Comparison of ENCODE assay signal across 30 cellular contexts in the genomic region with DNA sequence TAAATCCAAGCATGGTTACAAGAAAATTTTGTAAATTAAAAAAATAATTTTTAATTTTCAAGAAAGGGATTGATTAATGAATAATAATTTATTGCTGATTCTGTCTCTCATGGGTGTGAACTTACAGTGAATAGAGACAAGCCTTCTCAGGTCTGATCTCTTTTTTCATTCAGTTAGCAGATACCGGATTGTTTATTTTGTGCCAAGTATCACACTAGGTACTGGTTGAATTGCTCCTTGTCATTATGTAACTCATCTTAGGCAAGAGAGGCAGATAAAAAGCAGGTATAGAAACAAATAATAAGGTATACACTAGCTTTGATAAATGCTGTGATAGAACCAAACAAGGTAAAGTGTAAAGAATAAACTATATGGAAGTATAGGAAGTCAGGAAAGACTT.
"Had no signal": no experiment of that assay in that cellular context is flagged by ENCODE, and none has a peak within 500 bp of the region (broad histone marks: within the 10 kb centered on the region; RNA-seq: fewer than 3 reads in every experiment).

No MANE protein-coding gene starts in this region.

- H3K4me3 ChIP-seq: adrenal gland, PC-9, SK-N-MC had no signal

- H3K27me3 ChIP-seq: adrenal gland had no signal

- H2AFZ ChIP-seq: PC-9 had no signal

- H3K4me2 ChIP-seq: PC-9 had no signal

- FAIRE-seq: bronchial epithelial cell, RCC 7860, TTC549 had no signal

- ATAC-seq: activated naive CD4-positive, alpha-beta T cell treated with anti-CD3 and anti-CD28 coated beads, Interleukin-2, amount 50 U/mL, for 72 hours; activated T-cell treated with anti-CD3 and anti-CD28 coated beads, Interleukin-2, amount 50 U/mL, for 4 hours; Right ventricle myocardium inferior had no signal

- H3K36me3 ChIP-seq: adrenal gland had no signal

- DNase-seq: activated B cell treated with CpG ODN at 0.5 μM for 24 hours; activated CD4-positive, alpha-beta memory T cell treated with anti-CD3 and anti-CD28 coated beads for 36 hours; activated CD4-positive, alpha-beta T cell treated with anti-CD3 and anti-CD28 coated beads for 4 hours; activated CD4-positive, alpha-beta T cell treated with anti-CD3 and anti-CD28 coated beads, Interleukin-2, amount 50 U/mL, for 1 hour; activated CD4-positive, CD25-positive, alpha-beta regulatory T cell treated with anti-CD3 and anti-CD28 coated beads, Interleukin-2, amount 50 U/mL, for 72 hours; activated CD8-positive, alpha-beta memory T cell treated with anti-CD3 and anti-CD28 coated beads, Interleukin-2, amount 50 U/mL, for 4 hours; activated gamma-delta T cell treated with Interleukin-2 at 50 U/mL for 16 hours; activated naive CD4-positive, alpha-beta T cell treated with anti-CD3 and anti-CD28 coated beads for 36 hours; activated T-cell treated with anti-CD3 and anti-CD28 coated beads for 4 hours; activated T-cell treated with anti-CD3 and anti-CD28 coated beads, Interleukin-2, amount 50 U/mL, for 4 hours; adrenal gland; central memory CD4-positive, alpha-beta T cell; Kasumi-1; KG1; MM.1S; MV-4-11; NCI-H1092; NCI-H1436 treated with DMSO at 0.1 percent for 48 hours; NCI-H1694 treated with DMSO at 0.1 percent for 48 hours; NCI-H2081; NCI-H446; NCI-H524 treated with DMSO at 0.1 percent for 48 hours; NK-92 treated with Interleukin-12 subunit alpha and Interleukin-12 subunit beta, amount 100 ng/mL, for 24 hours; PC-9 had no signal
